In genomic region chr22:23313791-23314567, GRCh38 we compare ENCODE assay signal across 17 cellular contexts.
"Had no signal": no experiment of that assay in that cellular context is flagged by ENCODE, and none has a peak within 500 bp of the region (broad histone marks: within the 10 kb centered on the region; RNA-seq: fewer than 3 reads in every experiment).

No MANE protein-coding gene starts in this region.

- H3K4me3 Mint-ChIP-seq: activated B cell treated with CpG ODN at 0.5 μM for 24 hours; activated CD8-positive, alpha-beta T cell treated with anti-CD3 and anti-CD28 coated beads for 36 hours; neural crest cell had no signal

- H3K27me3 Mint-ChIP-seq: activated B cell treated with CpG ODN at 0.5 μM for 24 hours; activated CD8-positive, alpha-beta T cell treated with anti-CD3 and anti-CD28 coated beads for 36 hours had no signal

- DNase-seq: activated B cell treated with CpG ODN at 0.5 μM for 24 hours; activated CD4-positive, alpha-beta T cell treated with anti-CD3 and anti-CD28 coated beads for 48 hours; activated CD8-positive, alpha-beta memory T cell treated with anti-CD3 and anti-CD28 coated beads, Interleukin-2, amount 50 U/mL, for 4 hours; activated CD8-positive, alpha-beta T cell treated with anti-CD3 and anti-CD28 coated beads for 36 hours; activated naive CD4-positive, alpha-beta T cell; colonic mucosa; foreskin melanocyte; kidney glomerular epithelial cell; stimulated activated CD4-positive, alpha-beta T cell treated with anti-CD3 and anti-CD28 coated beads, Interleukin-15, amount 100 ng/mL, for 24 hours; stimulated activated CD4-positive, alpha-beta T cell treated with anti-CD3 and anti-CD28 coated beads, Interleukin-4, amount 100 ng/mL, for 1 hour; stimulated activated naive CD4-positive, alpha-beta T cell treated with Interleukin-2 at 50 U/mL for 16 hours; T-helper 2 cell; upper lobe of left lung had no signal

- H3K27me3 ChIP-seq: colonic mucosa, suprapubic skin, upper lobe of left lung had no signal

- H3K9me3 ChIP-seq: colonic mucosa, suprapubic skin, upper lobe of left lung had no signal

- ATAC-seq: activated CD8-positive, alpha-beta T cell treated with anti-CD3 and anti-CD28 coated beads for 36 hours had no signal

- H3K4me1 ChIP-seq: colonic mucosa, parathyroid adenoma, suprapubic skin had no signal

- H3K27ac Mint-ChIP-seq: activated B cell treated with CpG ODN at 0.5 μM for 24 hours; activated CD8-positive, alpha-beta T cell treated with anti-CD3 and anti-CD28 coated beads for 36 hours had no signal

- H3K4me1 Mint-ChIP-seq: activated B cell treated with CpG ODN at 0.5 μM for 24 hours had no signal

- H3K9me3 Mint-ChIP-seq: activated B cell treated with CpG ODN at 0.5 μM for 24 hours; activated CD8-positive, alpha-beta T cell treated with anti-CD3 and anti-CD28 coated beads for 36 hours; neural crest cell had no signal

- H3K27ac ChIP-seq: colonic mucosa, parathyroid adenoma, skin epidermis, suprapubic skin had no signal
